ENCODE assay signal across 2 cellular contexts in genomic region chr9:114729706-114730105, GRCh38.
TF ChIP-seq lines count a peak whose summit lies in the region.

No MANE protein-coding gene starts in this region.

TF ChIP-seq in neural cell, 6 proteins besides CTCF, POLR2A, EP300 and RAD21:
- TF ChIP-seq, protein P1, sequence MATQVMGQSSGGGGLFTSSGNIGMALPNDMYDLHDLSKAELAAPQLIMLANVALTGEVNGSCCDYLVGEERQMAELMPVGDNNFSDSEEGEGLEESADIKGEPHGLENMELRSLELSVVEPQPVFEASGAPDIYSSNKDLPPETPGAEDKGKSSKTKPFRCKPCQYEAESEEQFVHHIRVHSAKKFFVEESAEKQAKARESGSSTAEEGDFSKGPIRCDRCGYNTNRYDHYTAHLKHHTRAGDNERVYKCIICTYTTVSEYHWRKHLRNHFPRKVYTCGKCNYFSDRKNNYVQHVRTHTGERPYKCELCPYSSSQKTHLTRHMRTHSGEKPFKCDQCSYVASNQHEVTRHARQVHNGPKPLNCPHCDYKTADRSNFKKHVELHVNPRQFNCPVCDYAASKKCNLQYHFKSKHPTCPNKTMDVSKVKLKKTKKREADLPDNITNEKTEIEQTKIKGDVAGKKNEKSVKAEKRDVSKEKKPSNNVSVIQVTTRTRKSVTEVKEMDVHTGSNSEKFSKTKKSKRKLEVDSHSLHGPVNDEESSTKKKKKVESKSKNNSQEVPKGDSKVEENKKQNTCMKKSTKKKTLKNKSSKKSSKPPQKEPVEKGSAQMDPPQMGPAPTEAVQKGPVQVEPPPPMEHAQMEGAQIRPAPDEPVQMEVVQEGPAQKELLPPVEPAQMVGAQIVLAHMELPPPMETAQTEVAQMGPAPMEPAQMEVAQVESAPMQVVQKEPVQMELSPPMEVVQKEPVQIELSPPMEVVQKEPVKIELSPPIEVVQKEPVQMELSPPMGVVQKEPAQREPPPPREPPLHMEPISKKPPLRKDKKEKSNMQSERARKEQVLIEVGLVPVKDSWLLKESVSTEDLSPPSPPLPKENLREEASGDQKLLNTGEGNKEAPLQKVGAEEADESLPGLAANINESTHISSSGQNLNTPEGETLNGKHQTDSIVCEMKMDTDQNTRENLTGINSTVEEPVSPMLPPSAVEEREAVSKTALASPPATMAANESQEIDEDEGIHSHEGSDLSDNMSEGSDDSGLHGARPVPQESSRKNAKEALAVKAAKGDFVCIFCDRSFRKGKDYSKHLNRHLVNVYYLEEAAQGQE (IDR thresholded peaks at IDR 0.05; ENCODE audit: borderline replicate concordance) = no peak
- TF ChIP-seq TAF1 (IDR thresholded peaks at IDR 0.05; ENCODE audit: low read depth) (no peak), MXI1 (conservative IDR thresholded peaks at IDR 0.05; ENCODE audit: poor library complexity, severe bottlenecking) (no peak), EZH2 (IDR thresholded peaks at IDR 0.05; ENCODE audit: borderline replicate concordance, insufficient read depth, low read length, poor library complexity, severe bottlenecking) (no peak), POLR2AphosphoS5 (IDR thresholded peaks at IDR 0.05) (no peak), SMC3 (conservative IDR thresholded peaks at IDR 0.05; ENCODE audit: poor library complexity) (no peak)
TF ChIP-seq in neural cell: peak in this region for 0.

TF ChIP-seq in SK-N-SH treated with all-trans-retinoic acid at 6 μM for 48 hours, 23 proteins besides CTCF, POLR2A, EP300 and RAD21 (continued from another document):
- TF ChIP-seq ARNTL (CRISPR knock-in tag; IDR thresholded peaks at IDR 0.05; ENCODE audit: borderline replicate concordance, low read depth) (no peak), ZFP30 (CRISPR knock-in tag; IDR thresholded peaks at IDR 0.05) (no peak)
